ENCODE assay signal across 15 cellular contexts in the genomic region with DNA sequence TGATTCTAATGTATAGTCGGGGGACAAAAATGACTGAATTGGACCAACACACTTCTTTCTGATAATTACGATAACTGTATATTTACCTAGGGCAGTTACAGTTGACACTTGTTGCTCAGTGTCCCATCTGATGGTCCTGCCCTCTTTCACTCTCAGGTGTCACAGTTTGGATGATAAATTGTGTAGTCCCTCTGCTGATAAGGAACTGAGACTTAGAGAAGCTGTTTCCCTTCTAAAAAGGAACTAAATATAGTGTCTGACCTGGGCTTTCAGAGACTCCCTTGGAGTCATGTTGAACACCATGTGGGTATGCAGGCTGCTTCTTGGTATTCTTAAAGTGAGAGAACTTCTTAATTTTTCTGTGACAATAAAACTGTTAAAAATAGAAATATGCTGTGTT. TPM values are rescaled to one million over a fixed set of nuclear protein-coding genes. Genes with fewer than 3 reads are reported as not detected.
A peak's percentile ranks its signal among the peaks of the same experiment; 100 is the strongest.
DNase-seq lines count a peak whose midpoint lies in the region; ATAC-seq and TF ChIP-seq lines count a peak whose summit lies in the region.
"Had no signal": no experiment of that assay in that cellular context is flagged by ENCODE, and none has a peak within 500 bp of the region (broad histone marks: within the 10 kb centered on the region; RNA-seq: fewer than 3 reads in every experiment).

No MANE protein-coding gene starts in this region.

- H3K9me3 ChIP-seq in stomach, result no peaks in the 10 kb centered on the region
- H3K9me3 ChIP-seq: esophagus muscularis mucosa had no signal

- H3K27me3 ChIP-seq in stomach, result no peaks in the 10 kb centered on the region
- H3K27me3 ChIP-seq: esophagus muscularis mucosa had no signal

- H3K9me3 Mint-ChIP-seq in activated T-cell treated with anti-CD3 and anti-CD28 coated beads, Interleukin-2, amount 50 U/mL, for 72 hours, result peaks cover 0 to under 1% of the 10 kb centered on the region in 2 donors
- H3K9me3 Mint-ChIP-seq: CD4-positive, alpha-beta T cell; nephron progenitor cell had no signal

- H3K4me1 Mint-ChIP-seq in activated T-cell treated with anti-CD3 and anti-CD28 coated beads, Interleukin-2, amount 50 U/mL, for 72 hours (ENCODE audit: low read depth), result no peaks in the 10 kb centered on the region
- H3K4me1 Mint-ChIP-seq: nephron progenitor cell had no signal

- H3K4me3 ChIP-seq in stomach, result no peak overlapping the region
- H3K4me3 ChIP-seq: esophagus muscularis mucosa had no signal

- peaks cover 0 to 2% of the 10 kb centered on the region in 2 donors for H3K36me3 Mint-ChIP-seq in activated T-cell treated with anti-CD3 and anti-CD28 coated beads, Interleukin-2, amount 50 U/mL, for 72 hours (ENCODE audit: insufficient read depth in 2 of 2)

- no peak for TF ChIP-seq EP300 in stomach (IDR thresholded peaks at IDR 0.05)

- TF ChIP-seq POLR2A in stomach (IDR thresholded peaks at IDR 0.05), result no peak

- H3K36me3 ChIP-seq in stomach, result no peaks in the 10 kb centered on the region
- H3K36me3 ChIP-seq: esophagus muscularis mucosa had no signal

- 47 to 72% (median 59%) methylated on average over 2 of the region's 2 CpGs for WGBS in stomach, 5 donors

- H3K4me3 Mint-ChIP-seq in activated T-cell treated with anti-CD3 and anti-CD28 coated beads, Interleukin-2, amount 50 U/mL, for 72 hours, result no peak overlapping the region
- H3K4me3 Mint-ChIP-seq: CD4-positive, alpha-beta T cell; nephron progenitor cell; WTC11 had no signal

- H3K27ac Mint-ChIP-seq in activated T-cell treated with anti-CD3 and anti-CD28 coated beads, Interleukin-2, amount 50 U/mL, for 72 hours, result no peak overlapping the region
- H3K27ac Mint-ChIP-seq: CD4-positive, alpha-beta T cell; nephron progenitor cell; WTC11 had no signal

- no peak overlapping the region for H3K27ac ChIP-seq in stomach
- H3K27ac ChIP-seq: esophagus muscularis mucosa had no signal

- no peaks in the 10 kb centered on the region for H3K4me1 ChIP-seq in stomach
- H3K4me1 ChIP-seq: esophagus muscularis mucosa had no signal

- ATAC-seq in GM18907 (IDR thresholded peaks at IDR 0.05; ENCODE audit: unreplicated experiment) (peak; percentile 86), GM21619 (IDR thresholded peaks at IDR 0.05; ENCODE audit: unreplicated experiment) (peak; percentile 99), HG03108 (IDR thresholded peaks at IDR 0.05; ENCODE audit: unreplicated experiment) (peak; percentile 97)
- no peak for ATAC-seq in activated T-cell treated with anti-CD3 and anti-CD28 coated beads, Interleukin-2, amount 50 U/mL, for 72 hours (replicated peaks in 1 of 2)
- ATAC-seq: WTC11 had no signal

- no peak for TF ChIP-seq CTCF in stomach (IDR thresholded peaks at IDR 0.05)

- DNase-seq in RPMI8226 (peak; percentile 20), stomach (no peak), NCI-H2171 (lab: John Stamatoyannopoulos, UW) (no peak)
- DNase-seq in activated T-cell treated with anti-CD3 and anti-CD28 coated beads, Interleukin-2, amount 50 U/mL, for 72 hours, result no peak
- no peak for DNase-seq in stimulated activated CD4-positive, alpha-beta T cell treated with anti-CD3 and anti-CD28 coated beads, Interleukin-2, amount 100 ng/mL, for 24 hours
- DNase-seq: CD4-positive, alpha-beta T cell; kidney glomerular epithelial cell; NCI-H2081 treated with DMSO at 0.1 percent for 48 hours; nephron progenitor cell; stimulated activated CD4-positive, alpha-beta T cell treated with anti-CD3 and anti-CD28 coated beads, Interleukin-12 subunit alpha, Interleukin-12 subunit beta, amount 100 ng/mL, for 4 hours had no signal

- intact Hi-C loops in stomach (cut with DNase I; ENCODE audit: low total_unique reads), result no loop called here

- peaks cover 11% of the 10 kb centered on the region for H3K27me3 Mint-ChIP-seq in activated T-cell treated with anti-CD3 and anti-CD28 coated beads, Interleukin-2, amount 50 U/mL, for 72 hours (ENCODE audit: low read depth)
- H3K27me3 Mint-ChIP-seq: CD4-positive, alpha-beta T cell had no signal

RNA-seq across cellular contexts. Expression of gene PNPLA4, which starts 23.7 kb away (rescaled TPM):
- 10 to 100 TPM in 3 of 5 donors, 1 to 10 TPM in 1, not detected in 1; 1.4 to 28.6 (median 17.1) TPM for total RNA-seq in stomach
- 10 to 100 TPM; 12.6 to 22.0 (median 14.0) TPM for polyA plus RNA-seq in stomach
- 10 to 100 TPM; 14.3 to 28.2 TPM for total RNA-seq in activated T-cell treated with anti-CD3 and anti-CD28 coated beads, Interleukin-2, amount 50 U/mL, for 72 hours

Comparison
In these comparisons a context has a peak if more than half of its experiments do, and no peak if none do; other contexts are left out.
1. ATAC-seq: peak in GM18907 (single experiment), GM21619 (single experiment) and HG03108 (single experiment); none in activated T-cell treated with anti-CD3 and anti-CD28 coated beads, Interleukin-2, amount 50 U/mL, for 72 hours (0 of 2).